ENCODE assay signal across 1 cellular context in genomic region chr11:71446942-71447688, GRCh38.
TF ChIP-seq lines count a peak whose summit lies in the region.

No MANE protein-coding gene starts in this region.

TF ChIP-seq in GM23338, 12 proteins besides CTCF, POLR2A, EP300 and RAD21 (continued from another document):
- TF ChIP-seq, protein P1, sequence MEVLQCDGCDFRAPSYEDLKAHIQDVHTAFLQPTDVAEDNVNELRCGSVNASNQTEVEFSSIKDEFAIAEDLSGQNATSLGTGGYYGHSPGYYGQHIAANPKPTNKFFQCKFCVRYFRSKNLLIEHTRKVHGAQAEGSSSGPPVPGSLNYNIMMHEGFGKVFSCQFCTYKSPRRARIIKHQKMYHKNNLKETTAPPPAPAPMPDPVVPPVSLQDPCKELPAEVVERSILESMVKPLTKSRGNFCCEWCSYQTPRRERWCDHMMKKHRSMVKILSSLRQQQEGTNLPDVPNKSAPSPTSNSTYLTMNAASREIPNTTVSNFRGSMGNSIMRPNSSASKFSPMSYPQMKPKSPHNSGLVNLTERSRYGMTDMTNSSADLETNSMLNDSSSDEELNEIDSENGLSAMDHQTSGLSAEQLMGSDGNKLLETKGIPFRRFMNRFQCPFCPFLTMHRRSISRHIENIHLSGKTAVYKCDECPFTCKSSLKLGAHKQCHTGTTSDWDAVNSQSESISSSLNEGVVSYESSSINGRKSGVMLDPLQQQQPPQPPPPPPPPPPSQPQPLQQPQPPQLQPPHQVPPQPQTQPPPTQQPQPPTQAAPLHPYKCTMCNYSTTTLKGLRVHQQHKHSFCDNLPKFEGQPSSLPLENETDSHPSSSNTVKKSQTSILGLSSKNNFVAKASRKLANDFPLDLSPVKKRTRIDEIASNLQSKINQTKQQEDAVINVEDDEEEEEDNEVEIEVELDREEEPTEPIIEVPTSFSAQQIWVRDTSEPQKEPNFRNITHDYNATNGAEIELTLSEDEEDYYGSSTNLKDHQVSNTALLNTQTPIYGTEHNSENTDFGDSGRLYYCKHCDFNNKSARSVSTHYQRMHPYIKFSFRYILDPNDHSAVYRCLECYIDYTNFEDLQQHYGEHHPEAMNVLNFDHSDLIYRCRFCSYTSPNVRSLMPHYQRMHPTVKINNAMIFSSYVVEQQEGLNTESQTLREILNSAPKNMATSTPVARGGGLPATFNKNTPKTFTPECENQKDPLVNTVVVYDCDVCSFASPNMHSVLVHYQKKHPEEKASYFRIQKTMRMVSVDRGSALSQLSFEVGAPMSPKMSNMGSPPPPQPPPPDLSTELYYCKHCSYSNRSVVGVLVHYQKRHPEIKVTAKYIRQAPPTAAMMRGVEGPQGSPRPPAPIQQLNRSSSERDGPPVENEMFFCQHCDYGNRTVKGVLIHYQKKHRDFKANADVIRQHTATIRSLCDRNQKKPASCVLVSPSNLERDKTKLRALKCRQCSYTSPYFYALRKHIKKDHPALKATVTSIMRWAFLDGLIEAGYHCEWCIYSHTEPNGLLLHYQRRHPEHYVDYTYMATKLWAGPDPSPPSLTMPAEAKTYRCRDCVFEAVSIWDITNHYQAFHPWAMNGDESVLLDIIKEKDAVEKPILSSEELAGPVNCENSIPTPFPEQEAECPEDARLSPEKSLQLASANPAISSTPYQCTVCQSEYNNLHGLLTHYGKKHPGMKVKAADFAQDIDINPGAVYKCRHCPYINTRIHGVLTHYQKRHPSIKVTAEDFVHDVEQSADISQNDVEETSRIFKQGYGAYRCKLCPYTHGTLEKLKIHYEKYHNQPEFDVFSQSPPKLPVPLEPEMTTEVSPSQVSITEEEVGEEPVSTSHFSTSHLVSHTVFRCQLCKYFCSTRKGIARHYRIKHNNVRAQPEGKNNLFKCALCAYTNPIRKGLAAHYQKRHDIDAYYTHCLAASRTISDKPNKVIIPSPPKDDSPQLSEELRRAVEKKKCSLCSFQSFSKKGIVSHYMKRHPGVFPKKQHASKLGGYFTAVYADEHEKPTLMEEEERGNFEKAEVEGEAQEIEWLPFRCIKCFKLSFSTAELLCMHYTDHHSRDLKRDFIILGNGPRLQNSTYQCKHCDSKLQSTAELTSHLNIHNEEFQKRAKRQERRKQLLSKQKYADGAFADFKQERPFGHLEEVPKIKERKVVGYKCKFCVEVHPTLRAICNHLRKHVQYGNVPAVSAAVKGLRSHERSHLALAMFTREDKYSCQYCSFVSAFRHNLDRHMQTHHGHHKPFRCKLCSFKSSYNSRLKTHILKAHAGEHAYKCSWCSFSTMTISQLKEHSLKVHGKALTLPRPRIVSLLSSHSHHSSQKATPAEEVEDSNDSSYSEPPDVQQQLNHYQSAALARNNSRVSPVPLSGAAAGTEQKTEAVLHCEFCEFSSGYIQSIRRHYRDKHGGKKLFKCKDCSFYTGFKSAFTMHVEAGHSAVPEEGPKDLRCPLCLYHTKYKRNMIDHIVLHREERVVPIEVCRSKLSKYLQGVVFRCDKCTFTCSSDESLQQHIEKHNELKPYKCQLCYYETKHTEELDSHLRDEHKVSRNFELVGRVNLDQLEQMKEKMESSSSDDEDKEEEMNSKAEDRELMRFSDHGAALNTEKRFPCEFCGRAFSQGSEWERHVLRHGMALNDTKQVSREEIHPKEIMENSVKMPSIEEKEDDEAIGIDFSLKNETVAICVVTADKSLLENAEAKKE (CRISPR knock-in tag; IDR thresholded peaks at IDR 0.05): no peak
- TF ChIP-seq EZH2phosphoT487 (IDR thresholded peaks at IDR 0.05; ENCODE audit: unreplicated experiment) (no peak), CREB1 (CRISPR knock-in tag; IDR thresholded peaks at IDR 0.05; ENCODE audit: low read depth) (no peak)
